18 cellular contexts compared by ENCODE assay signal in genomic region chr5:59685131-59685530, GRCh38.
"Had no signal": no experiment of that assay in that cellular context is flagged by ENCODE, and none has a peak within 500 bp of the region (broad histone marks: within the 10 kb centered on the region; RNA-seq: fewer than 3 reads in every experiment).

No MANE protein-coding gene starts in this region.

- FAIRE-seq: frontal cortex had no signal

- DNase-seq: activated B cell treated with CpG ODN at 0.5 μM for 24 hours; activated CD4-positive, alpha-beta memory T cell treated with anti-CD3 and anti-CD28 coated beads for 36 hours; activated CD4-positive, alpha-beta T cell treated with anti-CD3 and anti-CD28 coated beads for 4 hours; activated naive CD4-positive, alpha-beta T cell treated with Interleukin-2 at 50 U/mL for 16 hours; activated naive CD8-positive, alpha-beta T cell treated with anti-CD3 and anti-CD28 coated beads, Interleukin-2, amount 10 ng/mL, durations not matched to agents 7 days and 5 days; activated T-cell treated with anti-CD3 and anti-CD28 coated beads, Interleukin-2, amount 50 U/mL, for 1 hour; brain microvascular endothelial cell; central memory CD4-positive, alpha-beta T cell; erythroblast; left lung; stimulated activated CD4-positive, alpha-beta T cell treated with anti-CD3 and anti-CD28 coated beads, Interleukin-2, amount 100 ng/mL, for 48 hours; uterus had no signal

- H3K4me1 ChIP-seq: prostate gland, right atrium auricular region, tibial nerve had no signal

- H3K36me3 ChIP-seq: brain microvascular endothelial cell, left lung, prostate gland, right atrium auricular region, tibial nerve, uterus had no signal

- H3K4me3 ChIP-seq: left lung, prostate gland, right atrium auricular region, skin epidermis, tibial nerve, uterus had no signal

- H3K27ac ChIP-seq: brain microvascular endothelial cell, left lung, prostate gland, right atrium auricular region, skin epidermis, tibial nerve had no signal

- H3K9me3 ChIP-seq: left lung, prostate gland, right atrium auricular region, tibial nerve, uterus had no signal

- H3K27me3 ChIP-seq: brain microvascular endothelial cell, left lung, right atrium auricular region, tibial nerve, uterus had no signal

- ATAC-seq: activated T-helper 17 cell treated with anti-CD3 and anti-CD28 coated beads, Interleukin-2, amount 50 U/mL, for 72 hours; left lung had no signal
